ENCODE assay signal across 28 cellular contexts in the genomic region with DNA sequence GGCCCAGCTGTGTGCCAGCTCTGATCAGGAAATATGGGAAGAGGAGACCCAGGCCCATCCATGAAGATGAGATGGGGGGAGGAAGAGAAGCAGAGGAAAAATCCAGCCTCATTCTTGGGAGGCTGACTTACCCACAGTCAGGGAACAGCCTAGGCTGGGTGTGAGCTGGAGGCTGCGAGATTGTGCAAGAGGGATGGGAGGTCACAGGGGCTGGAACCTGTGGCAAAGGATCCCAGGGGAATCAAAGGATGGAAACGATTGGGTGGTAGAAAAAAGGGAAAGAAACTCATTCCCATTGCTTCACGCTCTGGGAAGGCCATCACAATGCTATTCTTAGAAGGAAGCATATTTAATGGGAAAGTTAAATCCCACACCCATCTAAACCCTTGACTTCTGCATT. TPM values are rescaled to one million over a fixed set of nuclear protein-coding genes. Genes with fewer than 3 reads are reported as not detected.
DNase-seq lines count a peak whose midpoint lies in the region; ATAC-seq and TF ChIP-seq lines count a peak whose summit lies in the region.
"Had no signal": no experiment of that assay in that cellular context is flagged by ENCODE, and none has a peak within 500 bp of the region (broad histone marks: within the 10 kb centered on the region; RNA-seq: fewer than 3 reads in every experiment).

No MANE protein-coding gene starts in this region.

- CTCF ChIA-PET in RWPE1 (lab: Yijun Ruan, JAX), result interaction anchor here (0.8 to 1.3 kb wide), 2 partner anchors 8 to 32 kb away, joined by 3 to 4 read pairs; no protein-coding TSS in a partner anchor

- no peaks in the 10 kb centered on the region for H3K9me3 ChIP-seq in adipocyte (ENCODE audit: control insufficient read depth, low read length)
- H3K9me3 ChIP-seq in gastroesophageal sphincter, result no peaks in the 10 kb centered on the region
- no peaks in the 10 kb centered on the region for H3K9me3 ChIP-seq in psoas muscle
- H3K9me3 ChIP-seq in smooth muscle cell (replicated peaks; ENCODE audit: low read depth), result no peaks in the 10 kb centered on the region
- H3K9me3 ChIP-seq: A549, HAP-1, stomach had no signal

- no peak for TF ChIP-seq CTCF in AG09319 (IDR thresholded peaks at IDR 0.05; ENCODE audit: low read depth, low read length)
- TF ChIP-seq CTCF in gastroesophageal sphincter (IDR thresholded peaks at IDR 0.05), result no peak
- no peak for TF ChIP-seq CTCF in psoas muscle (IDR thresholded peaks at IDR 0.05)
- TF ChIP-seq CTCF in smooth muscle cell (IDR thresholded peaks at IDR 0.05; ENCODE audit: borderline replicate concordance, insufficient read depth, poor library complexity, severe bottlenecking), result no peak
- TF ChIP-seq CTCF in RWPE1 (conservative IDR thresholded peaks at IDR 0.05; ENCODE audit: low read depth), result no peak

- H2AFZ ChIP-seq in smooth muscle cell (ENCODE audit: low read depth), result no peak overlapping the region

- peaks cover 36% of the 10 kb centered on the region for H3K4me1 ChIP-seq in adipocyte (ENCODE audit: control insufficient read depth, insufficient read depth, low read length)
- peaks cover 0 to 20% (median 6%) of the 10 kb centered on the region in 3 donors for H3K4me1 ChIP-seq in gastroesophageal sphincter
- peaks cover 21% of the 10 kb centered on the region for H3K4me1 ChIP-seq in psoas muscle
- H3K4me1 ChIP-seq in smooth muscle cell (ENCODE audit: low read depth), result no peaks in the 10 kb centered on the region
- H3K4me1 ChIP-seq: A549, HAP-1 had no signal

- no peak overlapping the region for H3K4me2 ChIP-seq in smooth muscle cell
- H3K4me2 ChIP-seq: A549 had no signal

- H3K27ac ChIP-seq in gastroesophageal sphincter (peak overlapping the region in 2 of 4 donors; percentile 12 to 63), psoas muscle (no peak overlapping the region), smooth muscle cell (ENCODE audit: low read depth) (no peak overlapping the region), RWPE1 (no peak overlapping the region)
- H3K27ac ChIP-seq: A549, C4-2B, HL-60, stomach had no signal

- DNase-seq in AG09319 (ENCODE audit: extremely low read depth, low read depth) (peak; percentile 1), adipocyte (ENCODE audit: low read depth) (peak; percentile 14), psoas muscle (peak; percentile 64 to 76), smooth muscle cell (lab: John Stamatoyannopoulos, UW; ENCODE audit: unreplicated experiment) (no peak), T-helper 1 cell (no peak), RWPE1 (ENCODE audit: low spot score) (no peak)
- DNase-seq: activated CD4-positive, CD25-positive, alpha-beta regulatory T cell treated with anti-CD3 and anti-CD28 coated beads, Interleukin-2, amount 50 U/mL, for 72 hours; activated naive CD8-positive, alpha-beta T cell treated with anti-CD3 and anti-CD28 coated beads, Interleukin-2, amount 10 ng/mL, durations not matched to agents 7 days and 5 days; dermis blood vessel endothelial cell; GF-D8; MV-4-11; NCI-H2029; NK-92 treated with Interleukin-12 subunit alpha and Interleukin-12 subunit beta, amount 100 ng/mL, for 24 hours; stimulated activated CD4-positive, alpha-beta T cell treated with anti-CD3 and anti-CD28 coated beads, Interleukin-4, amount 100 ng/mL, for 1 hour; stomach had no signal

- H4K20me1 ChIP-seq in smooth muscle cell (ENCODE audit: low read depth), result no peaks in the 10 kb centered on the region

- intact Hi-C loops in psoas muscle (cut with DNase I), result no loop called here

- H3K27me3 ChIP-seq in adipocyte (replicated peaks; ENCODE audit: control insufficient read depth, insufficient read depth, low read length) (peaks cover 15% of the 10 kb centered on the region), gastroesophageal sphincter (no peaks in the 10 kb centered on the region), psoas muscle (ENCODE audit: insufficient read depth in 3 of 3, low read length in 2 of 3) (no peaks in the 10 kb centered on the region), smooth muscle cell (ENCODE audit: low read depth) (no peaks in the 10 kb centered on the region)
- H3K27me3 ChIP-seq: stomach had no signal

- POLR2A ChIA-PET in RWPE1 (lab: Yijun Ruan, JAX; ENCODE audit: low non-redundant PET), result no interaction called here

- H3K36me3 ChIP-seq in adipocyte (ENCODE audit: control insufficient read depth, insufficient read depth, low read length, severe bottlenecking) (no peaks in the 10 kb centered on the region), gastroesophageal sphincter (no peaks in the 10 kb centered on the region), psoas muscle (ENCODE audit: insufficient read depth in 1 of 2, low read depth in 1 of 2) (no peaks in the 10 kb centered on the region), smooth muscle cell (ENCODE audit: low read depth) (no peaks in the 10 kb centered on the region)
- H3K36me3 ChIP-seq: HAP-1, stomach had no signal

- H3K9ac ChIP-seq in adipocyte (ENCODE audit: low read length) (no peak overlapping the region), smooth muscle cell (ENCODE audit: low read depth) (no peak overlapping the region)

- peak overlapping the region; percentile 34 for H3K4me3 ChIP-seq in adipocyte (ENCODE audit: low read length)
- no peak overlapping the region for H3K4me3 ChIP-seq in gastroesophageal sphincter
- no peak overlapping the region for H3K4me3 ChIP-seq in psoas muscle
- H3K4me3 ChIP-seq in smooth muscle cell, result no peak overlapping the region
- H3K4me3 ChIP-seq: A549, GM12878, HAP-1, skin epidermis, stomach had no signal

- 69 to 81% methylated on average over 3 of the region's 3 CpGs for WGBS in gastroesophageal sphincter (ENCODE audit: low coverage in 1 of 2), 2 donors
- WGBS in psoas muscle, 3 donors, result 68 to 70% (median 69%) methylated on average over 3 of the region's 3 CpGs
- WGBS in smooth muscle cell (ENCODE audit: low lambda C conversion rate), result 85% methylated on average over 3 of the region's 3 CpGs

- TF ChIP-seq EP300 in gastroesophageal sphincter (IDR thresholded peaks at IDR 0.05), result no peak

- peak; percentile 88 for ATAC-seq in gastroesophageal sphincter
- peak in 2 of 4 donors; percentile 30 to 45 for ATAC-seq in psoas muscle
- no peak for ATAC-seq in GM19351 (IDR thresholded peaks at IDR 0.05; ENCODE audit: unreplicated experiment)
- ATAC-seq: A549, GM12878 had no signal

- H3F3A ChIP-seq in smooth muscle cell (ENCODE audit: low read depth), result no peaks in the 10 kb centered on the region

- H3K79me2 ChIP-seq in smooth muscle cell (ENCODE audit: low read depth), result no peaks in the 10 kb centered on the region

- TF ChIP-seq POLR2A in gastroesophageal sphincter (IDR thresholded peaks at IDR 0.05), result no peak

RNA-seq across cellular contexts. Expression of gene CRHR2, which starts 26.7 kb away (rescaled TPM):
- total RNA-seq in gastroesophageal sphincter (under 1 TPM in 3 of 4 donors, not detected in 1; 0.15 to 0.77 (median 0.47) TPM), psoas muscle (1 to 10 TPM in 1 of 4 donors, under 1 TPM in 3; 0.34 to 1.3 (median 0.42) TPM), smooth muscle cell (not detected in 2 replicates)
- polyA plus RNA-seq in psoas muscle (under 1 TPM; 0.09 to 0.34 (median 0.30) TPM), smooth muscle cell (0.16 and 0.74 TPM in 2 replicates)
- total RNA-seq: activated CD8-positive, alpha-beta memory T cell treated with anti-CD3 and anti-CD28 coated beads for 36 hours; activated naive CD8-positive, alpha-beta T cell treated with anti-CD3 and anti-CD28 coated beads, Interleukin-2, amount 10 ng/mL, durations not matched to agents 7 days and 5 days; dermis blood vessel endothelial cell; epithelial cell of proximal tubule; GM12878; lung microvascular endothelial cell; myocyte; NCI-H460; stomach had no signal
- polyA plus RNA-seq: A549, GM12878, stomach had no signal

RNA-seq across cellular contexts. Expression of gene INMT, which starts 43.0 kb away (rescaled TPM):
- total RNA-seq in gastroesophageal sphincter, result 100 to 1,000 TPM; 115 to 212 (median 131) TPM
- total RNA-seq in psoas muscle, result 10 to 100 TPM in 2 of 4 donors, 1 to 10 TPM in 2; 2.3 to 32.0 (median 9.0) TPM
- 1 to 10 TPM; 2.4 to 4.6 (median 2.4) TPM for polyA plus RNA-seq in psoas muscle
- total RNA-seq in smooth muscle cell, result 1.2 and 4.0 TPM in 2 replicates
- polyA plus RNA-seq in smooth muscle cell, result 2.3 and 2.4 TPM in 2 replicates
- total RNA-seq: activated CD8-positive, alpha-beta memory T cell treated with anti-CD3 and anti-CD28 coated beads for 36 hours; dermis blood vessel endothelial cell; NCI-H460 had no signal
- polyA plus RNA-seq: A549 had no signal

Comparison
In these comparisons a context has a peak if more than half of its experiments do, and no peak if none do; other contexts are left out.
1. DNase-seq: peak in AG09319 (single experiment), adipocyte (single experiment) and psoas muscle (2 of 2); none in smooth muscle cell (single experiment), T-helper 1 cell (0 of 5) and RWPE1 (single experiment).